Comparison of ENCODE assay signal across 1 cellular context in the genomic region with DNA sequence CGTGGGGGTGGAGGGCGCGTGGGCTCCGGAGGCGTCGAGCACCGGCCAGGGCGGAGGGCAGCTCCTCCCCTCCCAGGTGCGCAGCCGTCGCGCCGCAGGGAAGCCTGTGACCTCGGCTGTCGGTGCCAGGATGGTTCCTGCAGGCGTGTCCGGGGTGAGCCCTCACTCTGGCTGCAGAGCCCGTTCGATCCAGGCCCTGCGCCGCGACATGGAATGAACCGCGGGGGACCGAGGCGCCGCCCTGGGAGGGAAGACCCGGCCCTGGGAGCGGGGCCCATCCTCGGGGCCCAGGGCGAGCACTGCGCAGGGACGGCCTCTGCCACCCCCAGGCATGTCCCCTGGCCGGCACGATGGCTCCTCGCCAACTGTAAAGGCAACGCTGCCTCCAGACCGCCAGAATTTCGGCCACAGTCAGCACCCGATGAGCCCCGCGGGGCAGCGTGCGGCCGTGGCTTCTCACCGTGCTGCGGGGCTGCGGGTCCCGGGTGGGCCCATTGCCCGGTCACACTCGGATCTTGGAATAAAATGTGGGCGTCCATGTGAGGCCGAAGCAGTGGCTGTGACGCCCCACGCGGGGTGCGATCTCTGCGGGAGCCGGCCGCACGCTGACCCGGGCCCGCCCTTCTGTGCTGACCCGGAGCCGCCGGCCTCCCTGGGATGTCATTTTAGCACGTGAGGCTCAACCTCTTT.
A peak's percentile ranks its signal among the peaks of the same experiment; 100 is the strongest.
TF ChIP-seq lines count a peak whose summit lies in the region.

No MANE protein-coding gene starts in this region.

TF ChIP-seq in H1, 55 proteins besides CTCF, POLR2A, EP300 and RAD21:
- TF ChIP-seq SIN3A (conservative IDR thresholded peaks at IDR 0.05 in 1 of 2, IDR thresholded peaks at IDR 0.05 in 1 of 2; ENCODE audit: low read depth in 1 of 2, low read length in 2 of 2), result no peak
- TF ChIP-seq POLR2AphosphoS5 (IDR thresholded peaks at IDR 0.05; ENCODE audit: low read depth, low read length), result peak; percentile 22; the same call in 1 of the 2 replicates
